ENCODE assay signal across 17 cellular contexts in genomic region chr1:19066248-19066873, GRCh38.
DNase-seq lines count a peak whose midpoint lies in the region; ATAC-seq, FAIRE-seq and TF ChIP-seq lines count a peak whose summit lies in the region.
"Had no signal": no experiment of that assay in that cellular context is flagged by ENCODE, and none has a peak within 500 bp of the region (broad histone marks: within the 10 kb centered on the region; RNA-seq: fewer than 3 reads in every experiment).

No MANE protein-coding gene starts in this region.

- H3K4me1 Mint-ChIP-seq in progenitor cell of endocrine pancreas (ENCODE audit: low read depth) (peaks cover 12% of the 10 kb centered on the region), glutamatergic neuron (ENCODE audit: low read depth, unreplicated experiment) (peaks cover 2% of the 10 kb centered on the region)
- H3K4me1 Mint-ChIP-seq: stimulated activated memory B cell treated with anti-CD40 and anti-IgM and Interleukin-4, amounts not matched to agents 10 μg/mL and 1 μg/mL and 100 μg/mL, for 72 hours had no signal

- TF ChIP-seq CTCF in RWPE1 (conservative IDR thresholded peaks at IDR 0.05; ENCODE audit: low read depth): no peak
- no peak for TF ChIP-seq CTCF in fibroblast of the aortic adventitia (IDR thresholded peaks at IDR 0.05; ENCODE audit: insufficient read depth, low read length)
- no peak for TF ChIP-seq CTCF in progenitor cell of endocrine pancreas (IDR thresholded peaks at IDR 0.05; ENCODE audit: unreplicated experiment)
- TF ChIP-seq CTCF in glutamatergic neuron (IDR thresholded peaks at IDR 0.05; ENCODE audit: partially characterized antibody, unreplicated experiment): no peak

- H3K36me3 Mint-ChIP-seq in progenitor cell of endocrine pancreas (ENCODE audit: insufficient read depth) (peaks cover under 1% of the 10 kb centered on the region), glutamatergic neuron (ENCODE audit: unreplicated experiment) (peaks cover 2% of the 10 kb centered on the region)
- H3K36me3 Mint-ChIP-seq: CD4-positive, CD25-positive, alpha-beta regulatory T cell; stimulated activated memory B cell treated with anti-CD40 and anti-IgM and Interleukin-4, amounts not matched to agents 10 μg/mL and 1 μg/mL and 100 μg/mL, for 72 hours had no signal

- DNase-seq in H54 (ENCODE audit: insufficient read length, low spot score) (peak; percentile 30), RWPE1 (ENCODE audit: low spot score) (peak; percentile 43), fibroblast of the aortic adventitia (ENCODE audit: low read depth) (peak; percentile 19), progenitor cell of endocrine pancreas (ENCODE audit: low spot score, unreplicated experiment) (no peak), glutamatergic neuron (no peak), DMS153 (lab: John Stamatoyannopoulos, UW) (no peak), hypothalamus (lab: John Stamatoyannopoulos, UW) (no peak)
- DNase-seq: activated CD4-positive, CD25-positive, alpha-beta regulatory T cell treated with anti-CD3 and anti-CD28 coated beads, Interleukin-2, amount 50 U/mL, for 72 hours; activated T-cell treated with anti-CD3 and anti-CD28 coated beads, Interleukin-2, amount 50 U/mL, for 1 hour; CD4-positive, CD25-positive, alpha-beta regulatory T cell; GOT3; NCI-H2171 treated with DMSO at 0.1 percent for 48 hours; stimulated activated CD4-positive, alpha-beta T cell treated with anti-CD3 and anti-CD28 coated beads, Interleukin-4, amount 100 ng/mL, for 1 hour had no signal

- H3K9me3 Mint-ChIP-seq in progenitor cell of endocrine pancreas (ENCODE audit: low read depth) (peaks cover 2% of the 10 kb centered on the region), glutamatergic neuron (ENCODE audit: unreplicated experiment) (peaks cover under 1% of the 10 kb centered on the region)

- ATAC-seq in HG02970 (IDR thresholded peaks at IDR 0.05; ENCODE audit: low FRiP score, unreplicated experiment): no peak
- ATAC-seq: stimulated activated memory B cell treated with anti-CD40 and anti-IgM and Interleukin-4, amounts not matched to agents 10 μg/mL and 1 μg/mL and 100 μg/mL, for 72 hours had no signal

- CTCF ChIA-PET in RWPE1 (lab: Yijun Ruan, JAX): no interaction called here

- FAIRE-seq in H54 (lab: Jason Lieb, UNC): no peak
- FAIRE-seq: G401.6 had no signal

- no peak overlapping the region for H3K4me3 ChIP-seq in fibroblast of the aortic adventitia (ENCODE audit: low read depth, low read length)

- H3K27ac Mint-ChIP-seq in progenitor cell of endocrine pancreas (peak overlapping the region; percentile 77), glutamatergic neuron (ENCODE audit: unreplicated experiment) (no peak overlapping the region)
- H3K27ac Mint-ChIP-seq: CD4-positive, CD25-positive, alpha-beta regulatory T cell; stimulated activated memory B cell treated with anti-CD40 and anti-IgM and Interleukin-4, amounts not matched to agents 10 μg/mL and 1 μg/mL and 100 μg/mL, for 72 hours had no signal

- H3K27me3 Mint-ChIP-seq in progenitor cell of endocrine pancreas (no peaks in the 10 kb centered on the region), glutamatergic neuron (ENCODE audit: unreplicated experiment) (peaks cover 2% of the 10 kb centered on the region)
- H3K27me3 Mint-ChIP-seq: CD4-positive, CD25-positive, alpha-beta regulatory T cell; stimulated activated memory B cell treated with anti-CD40 and anti-IgM and Interleukin-4, amounts not matched to agents 10 μg/mL and 1 μg/mL and 100 μg/mL, for 72 hours had no signal

- POLR2A ChIA-PET in RWPE1 (lab: Yijun Ruan, JAX; ENCODE audit: low non-redundant PET): no interaction called here

- H3K27ac ChIP-seq in RWPE1: peak overlapping the region; percentile 85
- H3K27ac ChIP-seq: HL-60 had no signal

- TF ChIP-seq POLR2A in H54 (IDR thresholded peaks at IDR 0.05; ENCODE audit: low read depth, low read length): no peak

- H3K4me3 Mint-ChIP-seq in progenitor cell of endocrine pancreas (ENCODE audit: low read depth) (no peak overlapping the region), glutamatergic neuron (ENCODE audit: unreplicated experiment) (no peak overlapping the region)
- H3K4me3 Mint-ChIP-seq: CD4-positive, CD25-positive, alpha-beta regulatory T cell; stimulated activated memory B cell treated with anti-CD40 and anti-IgM and Interleukin-4, amounts not matched to agents 10 μg/mL and 1 μg/mL and 100 μg/mL, for 72 hours had no signal

Comparison
In these comparisons a context has a peak if more than half of its experiments do, and no peak if none do; other contexts are left out.
1. DNase-seq: peak in H54 (single experiment), RWPE1 (single experiment) and fibroblast of the aortic adventitia (single experiment); none in progenitor cell of endocrine pancreas (single experiment), glutamatergic neuron (single experiment), DMS153 (single experiment) and hypothalamus (0 of 51).